9 cellular contexts compared by ENCODE assay signal in the genomic region with DNA sequence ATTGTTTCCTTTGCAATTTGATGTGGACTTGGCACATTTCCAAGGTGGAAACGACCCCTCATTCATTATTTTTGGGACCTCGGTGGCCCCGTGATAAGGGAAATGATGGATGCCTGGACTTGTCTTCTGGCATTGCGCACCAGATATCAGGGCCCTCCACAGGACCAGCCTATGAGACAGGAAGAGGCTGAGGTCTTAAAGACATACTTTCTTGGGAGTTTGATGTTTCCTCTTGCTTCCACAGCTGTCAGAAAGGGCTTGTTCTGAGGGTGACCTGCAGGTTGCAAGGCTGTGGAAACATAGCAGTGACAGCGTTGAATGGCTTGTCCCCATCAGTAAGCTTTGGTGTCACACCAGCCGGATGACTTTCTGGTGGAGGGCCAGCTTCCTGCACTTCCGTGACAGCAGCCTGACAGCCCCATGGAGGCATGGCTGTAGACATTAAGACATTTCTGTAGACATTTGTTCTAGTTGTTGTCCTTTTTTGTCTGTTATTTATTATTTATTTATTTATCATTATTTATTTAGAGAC.
DNase-seq lines count a peak whose midpoint lies in the region; ATAC-seq, FAIRE-seq and TF ChIP-seq lines count a peak whose summit lies in the region.
"Had no signal": no experiment of that assay in that cellular context is flagged by ENCODE, and none has a peak within 500 bp of the region (broad histone marks: within the 10 kb centered on the region; RNA-seq: fewer than 3 reads in every experiment).

No MANE protein-coding gene starts in this region.

- H3K27ac ChIP-seq in KMS-11 (peak overlapping the region; percentile 64), endothelial cell of umbilical vein (ENCODE audit: insufficient read depth, low read depth, low read length) (peak overlapping the region; percentile 59), ovary (no peak overlapping the region)

- dilution Hi-C loops in endothelial cell of umbilical vein (cut with MboI; ENCODE audit: extremely low pct_ligation_motif_present, low sequenced_read_pairs) = loop anchor here (10.0 kb wide), 1 partner anchor 160 kb away; no protein-coding TSS in a partner anchor

- H3K27me3 Mint-ChIP-seq in CD14-positive monocyte (ENCODE audit: low read depth in 3 of 3) = no peaks in the 10 kb centered on the region

- H3K27me3 ChIP-seq in KMS-11 (ENCODE audit: insufficient read depth, low read depth) (no peaks in the 10 kb centered on the region), endothelial cell of umbilical vein (ENCODE audit: control insufficient read depth in 2 of 2, insufficient read depth in 2 of 2, low read length in 2 of 2) (no peaks in the 10 kb centered on the region), ovary (no peaks in the 10 kb centered on the region)

- H3K4me3 ChIP-seq in KMS-11 (IDR thresholded peaks at IDR 0.05; ENCODE audit: insufficient read depth, low read depth, low read length) (no peak overlapping the region), endothelial cell of umbilical vein (replicated peaks in 1 of 3; ENCODE audit: insufficient read depth in 1 of 3, low read depth in 1 of 3, low read length in 3 of 3) (no peak overlapping the region), ovary (no peak overlapping the region)

- peaks cover 0 to 1% (median 0%) of the 10 kb centered on the region in 7 donors for H3K9me3 Mint-ChIP-seq in CD14-positive monocyte

- CTCF ChIA-PET in endothelial cell of umbilical vein (lab: Charles Lee) = interaction anchor here (1.1 to 2.0 kb wide), 4 partner anchors 8 to 161 kb away, joined by 3 to 9 read pairs (median 4); no protein-coding TSS in a partner anchor

- H3K27ac Mint-ChIP-seq in CD14-positive monocyte = peak overlapping the region in 5 of 7 donors; percentile 6 to 80 (median 69)

- H2AFZ ChIP-seq in KMS-11 (ENCODE audit: low read depth) (no peak overlapping the region), endothelial cell of umbilical vein (ENCODE audit: low read depth, low read length) (no peak overlapping the region)

- peaks cover 99% of the 10 kb centered on the region for H3K79me2 ChIP-seq in KMS-11 (ENCODE audit: insufficient read depth, low read depth)
- peaks cover 91% of the 10 kb centered on the region for H3K79me2 ChIP-seq in endothelial cell of umbilical vein (ENCODE audit: control insufficient read depth, insufficient read depth, low read length)

- BruUV-seq in endothelial cell of umbilical vein (replicated peaks; lab: Mats Ljungman, UMichigan) = no TSS peak

- TF ChIP-seq CTCF in CD14-positive monocyte (IDR thresholded peaks at IDR 0.05) (no peak), KMS-11 (conservative IDR thresholded peaks at IDR 0.05; ENCODE audit: low read depth, low read length) (no peak), endothelial cell of umbilical vein (IDR thresholded peaks at IDR 0.05; ENCODE audit: extremely low read depth in 1 of 2, insufficient read depth in 1 of 2, low read depth in 1 of 2, low read length in 2 of 2) (no peak), ovary (IDR thresholded peaks at IDR 0.05) (no peak)

- H3K36me3 Mint-ChIP-seq in CD14-positive monocyte = peaks cover 0 to 3% of the 10 kb centered on the region in 2 donors

- peaks cover 48% of the 10 kb centered on the region for H3K4me1 Mint-ChIP-seq in CD14-positive monocyte

- no peaks in the 10 kb centered on the region for H3K9me1 ChIP-seq in endothelial cell of umbilical vein (replicated peaks; ENCODE audit: control insufficient read depth, extremely low read depth, insufficient read depth, low read length)

- H3K4me2 ChIP-seq in KMS-11 (peak overlapping the region; percentile 82), endothelial cell of umbilical vein (ENCODE audit: insufficient read depth, low read length) (peak overlapping the region; percentile 24)

- peak; percentile 18 for FAIRE-seq in endothelial cell of umbilical vein (lab: Jason Lieb, UNC)

- intact Hi-C loops in CD14-positive monocyte (cut with micrococcal nuclease) = loop anchor here in 1 of 2 donors (10.0 kb wide), 1 partner anchor 190 kb away; a partner anchor contains a TSS
- intact Hi-C loops in endothelial cell of umbilical vein (cut with micrococcal nuclease) = loop anchor here (1.0 to 10.0 kb wide), 2 partner anchors 79 to 190 kb away; a partner anchor contains a TSS
- intact Hi-C loops in ovary (cut with DNase I) = no loop called here

- H3K9ac ChIP-seq in KMS-11 (no peak overlapping the region; the same call in 1 of the 2 replicates), endothelial cell of umbilical vein (replicated peaks; ENCODE audit: extremely low read depth, insufficient read depth, low read length) (no peak overlapping the region)

- ATAC-seq in GM21447 (IDR thresholded peaks at IDR 0.05; ENCODE audit: unreplicated experiment) = peak; percentile 42
- ATAC-seq in GM18858 (IDR thresholded peaks at IDR 0.05; ENCODE audit: unreplicated experiment) = no peak

- no peaks in the 10 kb centered on the region for H3K9me3 ChIP-seq in endothelial cell of umbilical vein (replicated peaks; ENCODE audit: control insufficient read depth, insufficient read depth, low read length)
- H3K9me3 ChIP-seq in ovary = no peaks in the 10 kb centered on the region

- TF ChIP-seq POLR2A in endothelial cell of umbilical vein (IDR thresholded peaks at IDR 0.05; ENCODE audit: low read depth, low read length) (peak; percentile 30), ovary (IDR thresholded peaks at IDR 0.05) (no peak)

- peak; percentile 68 for DNase-seq in CD14-positive monocyte (ENCODE audit: low spot score)
- no peak for DNase-seq in endothelial cell of umbilical vein (ENCODE audit: low read depth, low spot score)
- no peak for DNase-seq in ovary
- DNase-seq in dermis blood vessel endothelial cell = no peak
- no peak for DNase-seq in dedifferentiated amniotic fluid mesenchymal stem cell (ENCODE audit: extremely low spot score)
- DNase-seq: NCI-H2081 treated with DMSO at 0.1 percent for 48 hours had no signal

- WGBS in ovary, 3 donors = 70 to 74% (median 73%) methylated on average over 7 of the region's 7 CpGs

- H4K20me1 ChIP-seq in KMS-11 (ENCODE audit: insufficient read depth) (peaks cover 37% of the 10 kb centered on the region), endothelial cell of umbilical vein (replicated peaks; ENCODE audit: control insufficient read depth, extremely low read depth, insufficient read depth, low read length) (peaks cover 3% of the 10 kb centered on the region)

- peak overlapping the region; percentile 59 to 66 for H3K4me3 Mint-ChIP-seq in CD14-positive monocyte

- H3K36me3 ChIP-seq in KMS-11 (ENCODE audit: insufficient read depth) = no peaks in the 10 kb centered on the region
- peaks cover 2 to 6% of the 10 kb centered on the region in 2 experiments for H3K36me3 ChIP-seq in endothelial cell of umbilical vein (ENCODE audit: control insufficient read depth in 2 of 2, extremely low read depth in 1 of 2, insufficient read depth in 2 of 2, low read length in 2 of 2)
- no peaks in the 10 kb centered on the region for H3K36me3 ChIP-seq in ovary

- POLR2A ChIA-PET in endothelial cell of umbilical vein (lab: Charles Lee) = no interaction called here

- no peak for TF ChIP-seq EP300 in ovary (IDR thresholded peaks at IDR 0.05)

- peaks cover 84% of the 10 kb centered on the region for H3K4me1 ChIP-seq in KMS-11 (ENCODE audit: low read depth, poor library complexity, severe bottlenecking)
- peaks cover 56% of the 10 kb centered on the region for H3K4me1 ChIP-seq in endothelial cell of umbilical vein (ENCODE audit: control insufficient read depth, extremely low read depth, insufficient read depth, low read length)
- peaks cover 4% of the 10 kb centered on the region for H3K4me1 ChIP-seq in ovary (ENCODE audit: insufficient read depth)

TF ChIP-seq in endothelial cell of umbilical vein, 7 proteins besides CTCF, POLR2A, EP300 and RAD21:
- TF ChIP-seq JUN (IDR thresholded peaks at IDR 0.05; ENCODE audit: borderline replicate concordance, insufficient read depth, insufficient read length, low read depth) = no peak
- no peak for TF ChIP-seq FOS (IDR thresholded peaks at IDR 0.05; ENCODE audit: borderline replicate concordance, insufficient read depth, low read length)
- TF ChIP-seq, protein P1, sequence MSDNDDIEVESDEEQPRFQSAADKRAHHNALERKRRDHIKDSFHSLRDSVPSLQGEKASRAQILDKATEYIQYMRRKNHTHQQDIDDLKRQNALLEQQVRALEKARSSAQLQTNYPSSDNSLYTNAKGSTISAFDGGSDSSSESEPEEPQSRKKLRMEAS (IDR thresholded peaks at IDR 0.05; ENCODE audit: insufficient read depth, insufficient read length) = no peak
- no peak for TF ChIP-seq GATA2 (IDR thresholded peaks at IDR 0.05; ENCODE audit: insufficient read depth, insufficient read length, low read depth, low read length)
- no peak for TF ChIP-seq EZH2 (IDR thresholded peaks at IDR 0.05; ENCODE audit: borderline replicate concordance, low read depth, low read length, severe bottlenecking)

Comparison
In these comparisons a context has a peak if more than half of its experiments do, and no peak if none do; other contexts are left out.
1. H3K27ac ChIP-seq: peak in KMS-11 (single experiment) and endothelial cell of umbilical vein (single experiment); none in ovary (0 of 2).